19 cellular contexts compared by ENCODE assay signal in genomic region chr17:77489239-77489897, GRCh38.
DNase-seq lines count a peak whose midpoint lies in the region; ATAC-seq, FAIRE-seq and TF ChIP-seq lines count a peak whose summit lies in the region.
"Had no signal": no experiment of that assay in that cellular context is flagged by ENCODE, and none has a peak within 500 bp of the region (broad histone marks: within the 10 kb centered on the region; RNA-seq: fewer than 3 reads in every experiment).

No MANE protein-coding gene starts in this region.

- WGBS in esophagus muscularis mucosa, result 82% methylated on average over 6 of the region's 19 CpGs
- WGBS in psoas muscle, 3 donors, result 53 to 60% (median 59%) methylated on average over 17 to 19 of the region's 19 CpGs
- WGBS in mesendoderm (ENCODE audit: extremely low coverage, insufficient coverage, low lambda C conversion rate), result no CpG with 5 or more reads among the region's 19 CpGs

- TF ChIP-seq POLR2A in esophagus muscularis mucosa (IDR thresholded peaks at IDR 0.05; ENCODE audit: low read depth), result no peak

- no peak overlapping the region for H4K8ac ChIP-seq in mesendoderm (ENCODE audit: low read depth, low read length)

- no peaks in the 10 kb centered on the region for H3K27me3 ChIP-seq in esophagus muscularis mucosa
- H3K27me3 ChIP-seq in psoas muscle (ENCODE audit: insufficient read depth in 3 of 3, low read length in 2 of 3), result no peaks in the 10 kb centered on the region
- H3K27me3 ChIP-seq in mesendoderm (ENCODE audit: insufficient read depth, low read length, poor library complexity), result no peaks in the 10 kb centered on the region
- no peaks in the 10 kb centered on the region for H3K27me3 ChIP-seq in foreskin keratinocyte
- H3K27me3 ChIP-seq in CD4-positive, alpha-beta memory T cell (ENCODE audit: insufficient read depth, low read length), result no peaks in the 10 kb centered on the region
- H3K27me3 ChIP-seq: MG63 had no signal

- peaks cover 13% of the 10 kb centered on the region for H3K79me2 ChIP-seq in mesendoderm (ENCODE audit: control insufficient read depth, insufficient read depth, low read length)

- no peak overlapping the region for H3K27ac Mint-ChIP-seq in natural killer cell treated with Interleukin-12 subunit alpha and Interleukin-12 subunit beta and Interleukin-15 and Interleukin-18, amount 100 ng/mL, for 72 hours
- H3K27ac Mint-ChIP-seq in natural killer cell, result no peak overlapping the region
- peak overlapping the region in 2 of 7 donors; percentile 21 to 65 for H3K27ac Mint-ChIP-seq in CD4-positive, alpha-beta memory T cell

- intact Hi-C loops in natural killer cell (cut with micrococcal nuclease) (no loop called here), esophagus muscularis mucosa (cut with DNase I) (no loop called here), psoas muscle (cut with DNase I) (no loop called here)
- intact Hi-C loops in CD4-positive, alpha-beta memory T cell (cut with micrococcal nuclease), result no loop called here

- POLR2A ChIA-PET in CD4-positive, alpha-beta memory T cell (lab: Charles Lee; ENCODE audit: partially characterized antibody), result interaction anchor here (0.7 to 8.4 kb wide), 12 partner anchors 10 to 158 kb away, joined by 3 to 74 read pairs (median 8); no protein-coding TSS in a partner anchor

- CTCF ChIA-PET in CD4-positive, alpha-beta memory T cell (lab: Charles Lee; ENCODE audit: partially characterized antibody), result interaction anchor here (0.7 to 9.8 kb wide), 3 partner anchors 12 to 158 kb away, joined by 3 to 144 read pairs (median 3); no protein-coding TSS in a partner anchor

- H2BK15ac ChIP-seq in mesendoderm (replicated peaks; ENCODE audit: low read depth), result no peak overlapping the region

- no peak overlapping the region for H2BK120ac ChIP-seq in mesendoderm (ENCODE audit: low read depth, low read length)

- peaks cover 6% of the 10 kb centered on the region in 2 donors for H3K4me1 Mint-ChIP-seq in natural killer cell treated with Interleukin-12 subunit alpha and Interleukin-12 subunit beta and Interleukin-15 and Interleukin-18, amount 100 ng/mL, for 72 hours (ENCODE audit: low read depth in 2 of 2)
- H3K4me1 Mint-ChIP-seq in natural killer cell, result peaks cover 7 to 19% of the 10 kb centered on the region in 2 donors
- peaks cover 8 to 59% (median 16%) of the 10 kb centered on the region in 4 donors for H3K4me1 Mint-ChIP-seq in CD4-positive, alpha-beta memory T cell

- no peak for FAIRE-seq in frontal cortex (lab: Jason Lieb, UNC)
- FAIRE-seq: HTR-8/SVneo had no signal

- H3K4me3 ChIP-seq in esophagus muscularis mucosa (no peak overlapping the region), psoas muscle (no peak overlapping the region), mesendoderm (ENCODE audit: low read length) (no peak overlapping the region)
- H3K4me3 ChIP-seq in CD4-positive, alpha-beta memory T cell (ENCODE audit: low read length in 2 of 2), result no peak overlapping the region
- H3K4me3 ChIP-seq: HAP-1, MG63, smooth muscle cell had no signal

- peaks cover 41 to 82% (median 72%) of the 10 kb centered on the region in 4 donors for H3K36me3 ChIP-seq in esophagus muscularis mucosa
- peaks cover 0 to 67% of the 10 kb centered on the region in 2 donors for H3K36me3 ChIP-seq in psoas muscle (ENCODE audit: insufficient read depth in 1 of 2, low read depth in 1 of 2)
- H3K36me3 ChIP-seq in mesendoderm (ENCODE audit: control insufficient read depth, insufficient read depth, low read length), result peaks cover 8% of the 10 kb centered on the region
- peaks cover 78% of the 10 kb centered on the region for H3K36me3 ChIP-seq in CD4-positive, alpha-beta memory T cell (ENCODE audit: insufficient read depth, low read length)

- TF ChIP-seq CTCF in natural killer cell (IDR thresholded peaks at IDR 0.05) (no peak), esophagus muscularis mucosa (IDR thresholded peaks at IDR 0.05) (no peak), psoas muscle (IDR thresholded peaks at IDR 0.05) (no peak), foreskin keratinocyte (conservative IDR thresholded peaks at IDR 0.05) (no peak)

- H3K27me3 Mint-ChIP-seq in natural killer cell treated with Interleukin-12 subunit alpha and Interleukin-12 subunit beta and Interleukin-15 and Interleukin-18, amount 100 ng/mL, for 72 hours, result no peaks in the 10 kb centered on the region
- H3K27me3 Mint-ChIP-seq in natural killer cell (ENCODE audit: low read depth in 2 of 2), result no peaks in the 10 kb centered on the region
- no peaks in the 10 kb centered on the region for H3K27me3 Mint-ChIP-seq in CD4-positive, alpha-beta memory T cell

- H3K27ac ChIP-seq in esophagus muscularis mucosa (replicated peaks in 1 of 4) (peak overlapping the region; percentile 79 to 82 (median 80)), psoas muscle (peak overlapping the region; percentile 63), mesendoderm (ENCODE audit: low read depth, low read length) (no peak overlapping the region), foreskin keratinocyte (no peak overlapping the region)
- no peak overlapping the region for H3K27ac ChIP-seq in CD4-positive, alpha-beta memory T cell (ENCODE audit: low read depth, low read length)

- no peak for ATAC-seq in natural killer cell treated with Interleukin-12 subunit alpha and Interleukin-12 subunit beta and Interleukin-15 and Interleukin-18, amount 100 ng/mL, for 72 hours
- ATAC-seq in natural killer cell (no peak), psoas muscle (peak in 3 of 4 donors; percentile 1 to 7 (median 4)), foreskin keratinocyte (no peak)
- ATAC-seq: esophagus mucosa had no signal

- H3K9ac ChIP-seq in mesendoderm (ENCODE audit: low read length), result no peak overlapping the region

- no peaks in the 10 kb centered on the region for H3K36me3 Mint-ChIP-seq in natural killer cell treated with Interleukin-12 subunit alpha and Interleukin-12 subunit beta and Interleukin-15 and Interleukin-18, amount 100 ng/mL, for 72 hours
- H3K36me3 Mint-ChIP-seq in natural killer cell, result no peaks in the 10 kb centered on the region
- peaks cover 23 to 51% of the 10 kb centered on the region in 2 donors for H3K36me3 Mint-ChIP-seq in CD4-positive, alpha-beta memory T cell

- H3K4me1 ChIP-seq in esophagus muscularis mucosa (peaks cover 19 to 46% (median 32%) of the 10 kb centered on the region in 4 donors), psoas muscle (peaks cover 19% of the 10 kb centered on the region), mesendoderm (ENCODE audit: control insufficient read depth, low read depth, low read length) (no peaks in the 10 kb centered on the region), foreskin keratinocyte (no peaks in the 10 kb centered on the region)
- H3K4me1 ChIP-seq in CD4-positive, alpha-beta memory T cell (ENCODE audit: insufficient read depth, low read length), result peaks cover 52% of the 10 kb centered on the region
- H3K4me1 ChIP-seq: HAP-1 had no signal

- no peak overlapping the region for H3K23ac ChIP-seq in mesendoderm (ENCODE audit: low read length)

- no peak overlapping the region for H3K4me2 ChIP-seq in mesendoderm (ENCODE audit: low read length)
- H3K4me2 ChIP-seq: smooth muscle cell had no signal

- peaks cover 10% of the 10 kb centered on the region for H3K79me1 ChIP-seq in mesendoderm (ENCODE audit: low read length)

- no peaks in the 10 kb centered on the region for H3K9me3 ChIP-seq in esophagus muscularis mucosa
- H3K9me3 ChIP-seq in psoas muscle, result no peaks in the 10 kb centered on the region
- H3K9me3 ChIP-seq in CD4-positive, alpha-beta memory T cell (ENCODE audit: control insufficient read depth in 1 of 2, low read length in 2 of 2), result no peaks in the 10 kb centered on the region
- H3K9me3 ChIP-seq: HAP-1, MG63 had no signal

- H3K4me3 Mint-ChIP-seq in natural killer cell treated with Interleukin-12 subunit alpha and Interleukin-12 subunit beta and Interleukin-15 and Interleukin-18, amount 100 ng/mL, for 72 hours, result no peak overlapping the region
- H3K4me3 Mint-ChIP-seq in natural killer cell, result no peak overlapping the region
- H3K4me3 Mint-ChIP-seq in CD4-positive, alpha-beta memory T cell, result no peak overlapping the region

- H2AK5ac ChIP-seq in mesendoderm (ENCODE audit: low read length), result no peak overlapping the region

- H3K56ac ChIP-seq in mesendoderm (ENCODE audit: low read length), result no peak overlapping the region

- no peak overlapping the region for H3K18ac ChIP-seq in mesendoderm (ENCODE audit: low read length)

- no peak overlapping the region for H3K4ac ChIP-seq in mesendoderm (ENCODE audit: low read depth, low read length)

- DNase-seq in natural killer cell treated with Interleukin-12 subunit alpha and Interleukin-12 subunit beta and Interleukin-15 and Interleukin-18, amount 100 ng/mL, for 72 hours (ENCODE audit: low spot score), result peak; percentile 51
- DNase-seq in natural killer cell (no peak), esophagus muscularis mucosa (ENCODE audit: extremely low spot score) (no peak), psoas muscle (peak in 1 of 2 donors; percentile 47), mesendoderm (no peak), foreskin keratinocyte (no peak), frontal cortex (ENCODE audit: low spot score in 2 of 2) (no peak)
- DNase-seq in CD4-positive, alpha-beta memory T cell, result no peak
- DNase-seq: activated CD4-positive, alpha-beta T cell treated with anti-CD3 and anti-CD28 coated beads for 1 hour; activated CD8-positive, alpha-beta memory T cell treated with anti-CD3 and anti-CD28 coated beads, Interleukin-2, amount 50 U/mL, for 48 hours; Calu3; kidney glomerular epithelial cell; NCI-H1694 treated with DMSO at 0.1 percent for 48 hours; SIG-M5 had no signal

- H4K5ac ChIP-seq in mesendoderm (ENCODE audit: low read length), result no peak overlapping the region

- no peak for TF ChIP-seq EP300 in esophagus muscularis mucosa (IDR thresholded peaks at IDR 0.05)

- no peak overlapping the region for H2BK5ac ChIP-seq in mesendoderm (ENCODE audit: low read length)

- H3K9me3 Mint-ChIP-seq in natural killer cell treated with Interleukin-12 subunit alpha and Interleukin-12 subunit beta and Interleukin-15 and Interleukin-18, amount 100 ng/mL, for 72 hours, result no peaks in the 10 kb centered on the region
- H3K9me3 Mint-ChIP-seq in natural killer cell, result no peaks in the 10 kb centered on the region
- H3K9me3 Mint-ChIP-seq in CD4-positive, alpha-beta memory T cell, result no peaks in the 10 kb centered on the region

Comparison
In these comparisons a context has a peak if more than half of its experiments do, and no peak if none do; other contexts are left out.
1. ATAC-seq: peak in psoas muscle (3 of 4); none in natural killer cell treated with Interleukin-12 subunit alpha and Interleukin-12 subunit beta and Interleukin-15 and Interleukin-18, amount 100 ng/mL, for 72 hours (0 of 2), natural killer cell (0 of 3) and foreskin keratinocyte (single experiment).
2. H3K27ac ChIP-seq: peak in esophagus muscularis mucosa (4 of 4) and psoas muscle (single experiment); none in mesendoderm (single experiment), foreskin keratinocyte (single experiment) and CD4-positive, alpha-beta memory T cell (single experiment).